14 cellular contexts compared by ENCODE assay signal in genomic region chr7:3367271-3367670, GRCh38.
DNase-seq lines count a peak whose midpoint lies in the region; TF ChIP-seq lines count a peak whose summit lies in the region.
"Had no signal": no experiment of that assay in that cellular context is flagged by ENCODE, and none has a peak within 500 bp of the region (broad histone marks: within the 10 kb centered on the region; RNA-seq: fewer than 3 reads in every experiment).

No MANE protein-coding gene starts in this region.

- H3K36me3 Mint-ChIP-seq in glutamatergic neuron (ENCODE audit: unreplicated experiment): peaks cover 7% of the 10 kb centered on the region
- H3K36me3 Mint-ChIP-seq in type B pancreatic cell: no peaks in the 10 kb centered on the region
- H3K36me3 Mint-ChIP-seq: CD4-positive, alpha-beta memory T cell had no signal

- H3K4me1 Mint-ChIP-seq in glutamatergic neuron (ENCODE audit: low read depth, unreplicated experiment) (peaks cover 49% of the 10 kb centered on the region), type B pancreatic cell (ENCODE audit: unreplicated experiment) (peaks cover 4% of the 10 kb centered on the region)

- no peak overlapping the region for H3K4me3 ChIP-seq in foreskin fibroblast (ENCODE audit: low read depth in 1 of 2, low read length in 2 of 2)
- H3K4me3 ChIP-seq: A549 had no signal

- DNase-seq in NCI-H2029 (lab: John Stamatoyannopoulos, UW) (peak; percentile 3), astrocyte of the hippocampus (ENCODE audit: low read depth, low spot score) (peak; percentile 76), glutamatergic neuron (no peak), ecto neural progenitor cell (ENCODE audit: low spot score) (no peak), COR-L47 (lab: John Stamatoyannopoulos, UW) (no peak), type B pancreatic cell (ENCODE audit: extremely low spot score, unreplicated experiment) (no peak), foreskin fibroblast (no peak)
- DNase-seq: BE2C; CD4-positive, alpha-beta memory T cell; DMS153; GF-D8; HCEC 1CT; HFFc6 had no signal

- H3K27ac Mint-ChIP-seq in glutamatergic neuron (ENCODE audit: unreplicated experiment): peak overlapping the region; percentile 5
- no peak overlapping the region for H3K27ac Mint-ChIP-seq in type B pancreatic cell
- H3K27ac Mint-ChIP-seq: CD4-positive, alpha-beta memory T cell; HFFc6 had no signal

- H3K4me3 Mint-ChIP-seq in glutamatergic neuron (ENCODE audit: unreplicated experiment): no peak overlapping the region
- no peak overlapping the region for H3K4me3 Mint-ChIP-seq in type B pancreatic cell
- H3K4me3 Mint-ChIP-seq: CD4-positive, alpha-beta memory T cell; HFFc6 had no signal

- H3K9me3 Mint-ChIP-seq in glutamatergic neuron (ENCODE audit: unreplicated experiment) (peaks cover 18% of the 10 kb centered on the region), type B pancreatic cell (no peaks in the 10 kb centered on the region)
- H3K9me3 Mint-ChIP-seq: CD4-positive, alpha-beta memory T cell had no signal

- peaks cover 10% of the 10 kb centered on the region for H3K27me3 Mint-ChIP-seq in glutamatergic neuron (ENCODE audit: unreplicated experiment)
- peaks cover 3% of the 10 kb centered on the region for H3K27me3 Mint-ChIP-seq in type B pancreatic cell

- TF ChIP-seq CTCF in glutamatergic neuron (IDR thresholded peaks at IDR 0.05; ENCODE audit: partially characterized antibody, unreplicated experiment): no peak
- no peak for TF ChIP-seq CTCF in type B pancreatic cell (conservative IDR thresholded peaks at IDR 0.05)
- TF ChIP-seq CTCF in foreskin fibroblast (IDR thresholded peaks at IDR 0.05; ENCODE audit: low read depth, low read length): no peak

Comparison
In these comparisons a context has a peak if more than half of its experiments do, and no peak if none do; other contexts are left out.
1. DNase-seq: peak in NCI-H2029 (single experiment) and astrocyte of the hippocampus (single experiment); none in glutamatergic neuron (single experiment), ecto neural progenitor cell (single experiment), COR-L47 (single experiment), type B pancreatic cell (single experiment) and foreskin fibroblast (0 of 2).